ENCODE assay signal across 15 cellular contexts in genomic region chr10:61923210-61924024, GRCh38. TPM values are rescaled to one million over a fixed set of nuclear protein-coding genes. Genes with fewer than 3 reads are reported as not detected.
A peak's percentile ranks its signal among the peaks of the same experiment; 100 is the strongest.
DNase-seq lines count a peak whose midpoint lies in the region; ATAC-seq, FAIRE-seq and TF ChIP-seq lines count a peak whose summit lies in the region.
"Had no signal": no experiment of that assay in that cellular context is flagged by ENCODE, and none has a peak within 500 bp of the region (broad histone marks: within the 10 kb centered on the region; RNA-seq: fewer than 3 reads in every experiment).

No MANE protein-coding gene starts in this region.

- no peak for TF ChIP-seq POLR2A in K562 (conservative IDR thresholded peaks at IDR 0.05)

- CTCF ChIA-PET in K562 (lab: Yijun Ruan, JAX; ENCODE audit: low intra/inter-chr PET ratio): no interaction called here

- H4K20me1 ChIP-seq in K562 (replicated peaks; ENCODE audit: control insufficient read depth, insufficient read depth, low read length): no peaks in the 10 kb centered on the region

- POLR2A ChIA-PET in K562 (lab: Yijun Ruan, JAX): interaction anchor here (0.6 to 1.2 kb wide), 4 partner anchors 9 to 390 kb away, joined by 4 read pairs; no protein-coding TSS in a partner anchor

- in situ Hi-C loops in K562 (cut with MboI): no loop called here

- intact Hi-C loops in K562 (cut with micrococcal nuclease): no loop called here
- intact Hi-C loops in lower lobe of right lung (cut with DNase I): no loop called here

- WGBS in K562 (ENCODE audit: insufficient coverage, low coverage, missing lambda C conversion rate): 10% methylated on average over 6 of the region's 6 CpGs

- ATAC-seq in K562 (peak; percentile 32; the same call in 1 of the 3 replicates), lower lobe of right lung (peak; percentile 34 to 74), HG02623 (IDR thresholded peaks at IDR 0.05; ENCODE audit: unreplicated experiment) (no peak), GM21576 (IDR thresholded peaks at IDR 0.05; ENCODE audit: unreplicated experiment) (no peak), HG03565 (IDR thresholded peaks at IDR 0.05; ENCODE audit: unreplicated experiment) (no peak)
- ATAC-seq: sciatic nerve had no signal

- no peak overlapping the region for H3K4me3 ChIP-seq in K562
- H3K4me3 ChIP-seq in lower lobe of right lung: no peak overlapping the region

- no peaks in the 10 kb centered on the region for H3K79me2 ChIP-seq in K562 (ENCODE audit: control insufficient read depth, insufficient read depth, low read length)

- H3K4me2 ChIP-seq in K562 (ENCODE audit: insufficient read depth, low read length): no peak overlapping the region

- no peaks in the 10 kb centered on the region for H3K4me1 ChIP-seq in K562 (replicated peaks in 1 of 2; ENCODE audit: control insufficient read depth in 2 of 2, insufficient read depth in 2 of 2, low read length in 2 of 2)
- no peaks in the 10 kb centered on the region for H3K4me1 ChIP-seq in lower lobe of right lung

- H3K9me3 ChIP-seq in K562 (replicated peaks; ENCODE audit: control insufficient read depth, insufficient read depth, low read depth, low read length) (no peaks in the 10 kb centered on the region), lower lobe of right lung (no peaks in the 10 kb centered on the region)

- no peak for TF ChIP-seq RAD21 in K562 (CRISPR knock-in tag; conservative IDR thresholded peaks at IDR 0.05 in 1 of 2, IDR thresholded peaks at IDR 0.05 in 1 of 2)

- no peak for TF ChIP-seq EP300 in K562 (IDR thresholded peaks at IDR 0.05; ENCODE audit: low read length)

- H2AFZ ChIP-seq in K562 (ENCODE audit: low read depth, low read length): no peak overlapping the region

- DNase-seq in AG08395 (ENCODE audit: low spot score) (peak; percentile 65), HT1080 (ENCODE audit: low read depth) (peak; percentile 51), K562 (ENCODE audit: extremely low read depth in 1 of 4, low spot score in 3 of 4) (no peak), lower lobe of right lung (no peak), substantia nigra (lab: John Stamatoyannopoulos, UW) (no peak)
- DNase-seq: activated CD8-positive, alpha-beta memory T cell treated with anti-CD3 and anti-CD28 coated beads, Interleukin-2, amount 50 U/mL, for 4 hours; DMS153; effector CD4-positive, alpha-beta T cell; kidney; NCI-H2029 treated with DMSO at 0.1 percent for 48 hours had no signal

- no peak overlapping the region for H3K9ac ChIP-seq in K562 (ENCODE audit: insufficient read depth in 1 of 2, low read depth in 2 of 2, low read length in 2 of 2)

- H3K36me3 ChIP-seq in K562 (ENCODE audit: control insufficient read depth, insufficient read depth, low read length) (no peaks in the 10 kb centered on the region), lower lobe of right lung (no peaks in the 10 kb centered on the region)

- no peak overlapping the region for H3K27ac ChIP-seq in K562 (ENCODE audit: extremely low read depth, low read depth, low read length)
- no peak overlapping the region for H3K27ac ChIP-seq in lower lobe of right lung
- H3K27ac ChIP-seq in substantia nigra (ENCODE audit: low read depth, low read length, poor library complexity, severe bottlenecking): no peak overlapping the region

- no peaks in the 10 kb centered on the region for H3K9me1 ChIP-seq in K562 (ENCODE audit: control insufficient read depth, insufficient read depth, low read length)

- H3K27me3 ChIP-seq in K562 (ENCODE audit: control insufficient read depth in 2 of 2, insufficient read depth in 2 of 2, low read length in 2 of 2) (0 out of 5 replicates have a peak, but pooled peaks cover 0 to 4% of the 10 kb centered on the region in 2 experiments), lower lobe of right lung (ENCODE audit: low read depth) (no peaks in the 10 kb centered on the region)

- TF ChIP-seq CTCF in K562 (IDR thresholded peaks at IDR 0.05 in 2 of 3, conservative IDR thresholded peaks at IDR 0.05 in 1 of 3; ENCODE audit: insufficient read depth in 2 of 3, low read depth in 1 of 3, low read length in 3 of 3) (no peak), lower lobe of right lung (IDR thresholded peaks at IDR 0.05) (no peak)

- BruUV-seq in K562 (replicated peaks; lab: Mats Ljungman, UMichigan): no TSS peak

- FAIRE-seq in K562 (lab: Jason Lieb, UNC): no peak
- FAIRE-seq: H1, kidney had no signal

TF ChIP-seq in K562, 482 proteins besides CTCF, POLR2A, EP300 and RAD21 (continues in another document):
- TF ChIP-seq ZNF124 (CRISPR knock-in tag; IDR thresholded peaks at IDR 0.05): no peak
- no peak for TF ChIP-seq MAFK (IDR thresholded peaks at IDR 0.05; ENCODE audit: low read length)
- TF ChIP-seq ZNF609 (CRISPR knock-in tag; IDR thresholded peaks at IDR 0.05; ENCODE audit: borderline replicate concordance): no peak
- TF ChIP-seq HMGN3 (IDR thresholded peaks at IDR 0.05; ENCODE audit: borderline replicate concordance, extremely low read depth, insufficient read length, low read depth, low read length): no peak
- no peak for TF ChIP-seq BCL6 (CRISPR knock-in tag; IDR thresholded peaks at IDR 0.05)
- TF ChIP-seq ZNF24 (IDR thresholded peaks at IDR 0.05): no peak
- TF ChIP-seq KDM5B (IDR thresholded peaks at IDR 0.05; ENCODE audit: insufficient replicate concordance, low read depth, low read length): no peak
- TF ChIP-seq, protein P1, sequence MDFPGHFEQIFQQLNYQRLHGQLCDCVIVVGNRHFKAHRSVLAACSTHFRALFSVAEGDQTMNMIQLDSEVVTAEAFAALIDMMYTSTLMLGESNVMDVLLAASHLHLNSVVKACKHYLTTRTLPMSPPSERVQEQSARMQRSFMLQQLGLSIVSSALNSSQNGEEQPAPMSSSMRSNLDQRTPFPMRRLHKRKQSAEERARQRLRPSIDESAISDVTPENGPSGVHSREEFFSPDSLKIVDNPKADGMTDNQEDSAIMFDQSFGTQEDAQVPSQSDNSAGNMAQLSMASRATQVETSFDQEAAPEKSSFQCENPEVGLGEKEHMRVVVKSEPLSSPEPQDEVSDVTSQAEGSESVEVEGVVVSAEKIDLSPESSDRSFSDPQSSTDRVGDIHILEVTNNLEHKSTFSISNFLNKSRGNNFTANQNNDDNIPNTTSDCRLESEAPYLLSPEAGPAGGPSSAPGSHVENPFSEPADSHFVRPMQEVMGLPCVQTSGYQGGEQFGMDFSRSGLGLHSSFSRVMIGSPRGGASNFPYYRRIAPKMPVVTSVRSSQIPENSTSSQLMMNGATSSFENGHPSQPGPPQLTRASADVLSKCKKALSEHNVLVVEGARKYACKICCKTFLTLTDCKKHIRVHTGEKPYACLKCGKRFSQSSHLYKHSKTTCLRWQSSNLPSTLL (IDR thresholded peaks at IDR 0.05): no peak

RNA-seq across cellular contexts. Expression of gene ARID5B, which starts 21.9 kb away (rescaled TPM):
- total RNA-seq in HT1080 (2014; rRNA removed; shearing (Covaris generic)): 3.2 and 4.3 TPM in 2 replicates
- polyA plus RNA-seq in HT1080 (2015; cell fraction: cytosol; rRNA removed): 2.5 and 3.1 TPM in 2 replicates
- polyA plus RNA-seq in HT1080 (2015; cell fraction: nucleus; rRNA removed): 3.9 and 5.2 TPM in 2 replicates
- total RNA-seq in K562 (2011; cell fraction: chromatin; rRNA removed; ENCODE audit: low replicate concordance): 12.6 and 16.5 TPM in 2 replicates
- 6.3 and 6.4 TPM in 2 replicates for total RNA-seq in K562 (2011; cell fraction: nucleolus; rRNA removed)
- 7.4 and 9.8 TPM in 2 replicates for total RNA-seq in K562 (2011; cell fraction: nucleoplasm; rRNA removed)
- total RNA-seq in K562 (2014; rRNA removed) (1.4 and 2.1 TPM in 2 replicates), K562 (2014; rRNA removed; fragmentation: Illumina TruSeq; extraction: Trizol) (0.80 and 1.3 TPM in 2 replicates), K562 (2015; rRNA removed; fragmentation: Illumina TruSeq; extraction: Trizol) (0.80 and 0.90 TPM in 2 replicates), K562 (2021) (1.2 and 1.6 TPM in 2 replicates), lower lobe of right lung (29.8 TPM)
- polyA plus RNA-seq in K562 (2011; rRNA removed) (0.57 and 1.5 TPM in 2 replicates), K562 (2014; fragmentation: Illumina TruSeq; extraction: Trizol) (0.64 and 0.73 TPM in 2 replicates), K562 (2014; fragmentation: Nextera tagmentation; extraction: Ambion mirVana) (1 to 10 TPM in 1 of 2 experiments, under 1 TPM in 1; 0.62 to 1.3 TPM), K562 (2014; rRNA removed) (0.48 and 0.58 TPM in 2 replicates)
- 0.43 and 1.3 TPM in 2 replicates for polyA plus RNA-seq in K562 (2011; cell fraction: cytosol; rRNA removed)
- 1.2 and 3.5 TPM in 2 replicates for polyA plus RNA-seq in K562 (2011; cell fraction: nucleus; rRNA removed)
- polyA plus RNA-seq in K562 (2012): 0.61 and 0.71 TPM in 2 replicates
- polyA minus RNA-seq in K562 (2011; rRNA and poly(A)+ RNA removed): 4.2 and 11.6 TPM in 2 replicates
- 2.6 and 3.0 TPM in 2 replicates for polyA minus RNA-seq in K562 (2011; cell fraction: cytosol; rRNA and poly(A)+ RNA removed)
- 7.7 and 12.4 TPM in 2 replicates for polyA minus RNA-seq in K562 (2011; cell fraction: nucleus; rRNA and poly(A)+ RNA removed)

Comparison
In these comparisons a context has a peak if more than half of its experiments do, and no peak if none do; other contexts are left out.
1. DNase-seq: peak in AG08395 (single experiment) and HT1080 (single experiment); none in K562 (0 of 4), lower lobe of right lung (single experiment) and substantia nigra (0 of 49).
2. ATAC-seq: peak in K562 (single experiment) and lower lobe of right lung (2 of 2); none in HG02623 (single experiment), GM21576 (single experiment) and HG03565 (single experiment).